ENCODE assay signal across 1 cellular context in the genomic region with DNA sequence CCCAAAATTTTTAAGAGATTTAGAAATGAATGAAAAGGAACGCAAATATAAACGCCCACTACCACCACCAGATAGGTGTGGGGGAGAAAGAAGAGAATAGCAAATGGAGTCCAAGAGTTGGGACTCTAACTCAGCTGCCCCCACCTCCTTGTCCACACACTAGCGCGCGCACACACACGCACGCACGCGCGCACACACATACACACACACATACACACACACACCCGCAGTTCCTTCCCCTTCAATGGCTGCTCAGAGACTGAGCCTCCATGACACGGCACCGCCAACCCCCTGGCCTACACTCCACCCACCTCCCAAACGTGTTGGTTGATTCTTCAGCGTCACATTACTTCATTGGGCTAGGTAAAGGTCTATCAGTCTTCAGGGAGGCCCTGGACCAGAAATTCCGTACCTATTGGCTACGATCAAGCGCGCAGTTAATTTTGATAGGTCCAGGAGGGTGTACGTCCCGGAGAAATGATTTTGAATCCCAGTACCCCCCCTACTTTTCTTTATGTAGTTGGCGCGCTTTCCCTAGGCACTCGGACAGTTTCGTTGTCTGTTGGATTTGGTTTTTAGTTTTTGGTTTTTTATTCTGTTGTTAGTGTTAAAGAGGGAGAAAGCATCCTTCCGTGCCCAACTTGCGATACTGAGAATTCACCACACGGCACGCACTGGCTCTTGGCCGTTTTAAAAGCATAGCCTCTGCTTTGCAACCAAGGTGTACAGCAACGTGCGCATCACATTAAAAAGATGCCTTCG.
TF ChIP-seq lines count a peak whose summit lies in the region.

A gene (minus strand): TSS at position 261 of the 762 bp plus-strand sequence. CDS start 326 bp downstream, outside the sequence.

TF ChIP-seq in GM23338, 12 proteins besides CTCF, POLR2A, EP300 and RAD21:
- TF ChIP-seq ZNF114 (CRISPR knock-in tag; IDR thresholded peaks at IDR 0.05) (no peak), ZNF331 (CRISPR knock-in tag; IDR thresholded peaks at IDR 0.05; ENCODE audit: low read depth) (no peak), CREB1 (CRISPR knock-in tag; IDR thresholded peaks at IDR 0.05; ENCODE audit: low read depth) (peak; percentile 91), EZH2 (IDR thresholded peaks at IDR 0.05; ENCODE audit: low read depth, unreplicated experiment) (no peak), POLR2AphosphoS5 (IDR thresholded peaks at IDR 0.05; ENCODE audit: low read depth) (peak; percentile 98), NANOG (IDR thresholded peaks at IDR 0.05; ENCODE audit: borderline replicate concordance) (no peak; the same call in 1 of the 2 replicates), JUNB (IDR thresholded peaks at IDR 0.05; ENCODE audit: unreplicated experiment) (no peak), EZH2phosphoT487 (IDR thresholded peaks at IDR 0.05; ENCODE audit: unreplicated experiment) (no peak)
- TF ChIP-seq, protein P1, sequence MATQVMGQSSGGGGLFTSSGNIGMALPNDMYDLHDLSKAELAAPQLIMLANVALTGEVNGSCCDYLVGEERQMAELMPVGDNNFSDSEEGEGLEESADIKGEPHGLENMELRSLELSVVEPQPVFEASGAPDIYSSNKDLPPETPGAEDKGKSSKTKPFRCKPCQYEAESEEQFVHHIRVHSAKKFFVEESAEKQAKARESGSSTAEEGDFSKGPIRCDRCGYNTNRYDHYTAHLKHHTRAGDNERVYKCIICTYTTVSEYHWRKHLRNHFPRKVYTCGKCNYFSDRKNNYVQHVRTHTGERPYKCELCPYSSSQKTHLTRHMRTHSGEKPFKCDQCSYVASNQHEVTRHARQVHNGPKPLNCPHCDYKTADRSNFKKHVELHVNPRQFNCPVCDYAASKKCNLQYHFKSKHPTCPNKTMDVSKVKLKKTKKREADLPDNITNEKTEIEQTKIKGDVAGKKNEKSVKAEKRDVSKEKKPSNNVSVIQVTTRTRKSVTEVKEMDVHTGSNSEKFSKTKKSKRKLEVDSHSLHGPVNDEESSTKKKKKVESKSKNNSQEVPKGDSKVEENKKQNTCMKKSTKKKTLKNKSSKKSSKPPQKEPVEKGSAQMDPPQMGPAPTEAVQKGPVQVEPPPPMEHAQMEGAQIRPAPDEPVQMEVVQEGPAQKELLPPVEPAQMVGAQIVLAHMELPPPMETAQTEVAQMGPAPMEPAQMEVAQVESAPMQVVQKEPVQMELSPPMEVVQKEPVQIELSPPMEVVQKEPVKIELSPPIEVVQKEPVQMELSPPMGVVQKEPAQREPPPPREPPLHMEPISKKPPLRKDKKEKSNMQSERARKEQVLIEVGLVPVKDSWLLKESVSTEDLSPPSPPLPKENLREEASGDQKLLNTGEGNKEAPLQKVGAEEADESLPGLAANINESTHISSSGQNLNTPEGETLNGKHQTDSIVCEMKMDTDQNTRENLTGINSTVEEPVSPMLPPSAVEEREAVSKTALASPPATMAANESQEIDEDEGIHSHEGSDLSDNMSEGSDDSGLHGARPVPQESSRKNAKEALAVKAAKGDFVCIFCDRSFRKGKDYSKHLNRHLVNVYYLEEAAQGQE (IDR thresholded peaks at IDR 0.05; ENCODE audit: unreplicated experiment) = peak; percentile 58
- TF ChIP-seq, protein P2, sequence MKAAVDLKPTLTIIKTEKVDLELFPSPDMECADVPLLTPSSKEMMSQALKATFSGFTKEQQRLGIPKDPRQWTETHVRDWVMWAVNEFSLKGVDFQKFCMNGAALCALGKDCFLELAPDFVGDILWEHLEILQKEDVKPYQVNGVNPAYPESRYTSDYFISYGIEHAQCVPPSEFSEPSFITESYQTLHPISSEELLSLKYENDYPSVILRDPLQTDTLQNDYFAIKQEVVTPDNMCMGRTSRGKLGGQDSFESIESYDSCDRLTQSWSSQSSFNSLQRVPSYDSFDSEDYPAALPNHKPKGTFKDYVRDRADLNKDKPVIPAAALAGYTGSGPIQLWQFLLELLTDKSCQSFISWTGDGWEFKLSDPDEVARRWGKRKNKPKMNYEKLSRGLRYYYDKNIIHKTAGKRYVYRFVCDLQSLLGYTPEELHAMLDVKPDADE (IDR thresholded peaks at IDR 0.05) = peak; percentile 49; the same call in 1 of the 2 replicates
